Comparison of ENCODE assay signal across 1 cellular context in genomic region chr1:110339040-110339426, GRCh38.
TF ChIP-seq lines count a peak whose summit lies in the region.

A gene with protein sequence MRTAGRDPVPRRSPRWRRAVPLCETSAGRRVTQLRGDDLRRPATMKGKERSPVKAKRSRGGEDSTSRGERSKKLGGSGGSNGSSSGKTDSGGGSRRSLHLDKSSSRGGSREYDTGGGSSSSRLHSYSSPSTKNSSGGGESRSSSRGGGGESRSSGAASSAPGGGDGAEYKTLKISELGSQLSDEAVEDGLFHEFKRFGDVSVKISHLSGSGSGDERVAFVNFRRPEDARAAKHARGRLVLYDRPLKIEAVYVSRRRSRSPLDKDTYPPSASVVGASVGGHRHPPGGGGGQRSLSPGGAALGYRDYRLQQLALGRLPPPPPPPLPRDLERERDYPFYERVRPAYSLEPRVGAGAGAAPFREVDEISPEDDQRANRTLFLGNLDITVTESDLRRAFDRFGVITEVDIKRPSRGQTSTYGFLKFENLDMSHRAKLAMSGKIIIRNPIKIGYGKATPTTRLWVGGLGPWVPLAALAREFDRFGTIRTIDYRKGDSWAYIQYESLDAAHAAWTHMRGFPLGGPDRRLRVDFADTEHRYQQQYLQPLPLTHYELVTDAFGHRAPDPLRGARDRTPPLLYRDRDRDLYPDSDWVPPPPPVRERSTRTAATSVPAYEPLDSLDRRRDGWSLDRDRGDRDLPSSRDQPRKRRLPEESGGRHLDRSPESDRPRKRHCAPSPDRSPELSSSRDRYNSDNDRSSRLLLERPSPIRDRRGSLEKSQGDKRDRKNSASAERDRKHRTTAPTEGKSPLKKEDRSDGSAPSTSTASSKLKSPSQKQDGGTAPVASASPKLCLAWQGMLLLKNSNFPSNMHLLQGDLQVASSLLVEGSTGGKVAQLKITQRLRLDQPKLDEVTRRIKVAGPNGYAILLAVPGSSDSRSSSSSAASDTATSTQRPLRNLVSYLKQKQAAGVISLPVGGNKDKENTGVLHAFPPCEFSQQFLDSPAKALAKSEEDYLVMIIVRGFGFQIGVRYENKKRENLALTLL (plus strand): TSS chr1:110339377. CDS start chr1:110339406, 29 bp downstream.

TF ChIP-seq in HepG2, 621 proteins besides CTCF, POLR2A, EP300 and RAD21 (continued from another document):
- TF ChIP-seq, protein P1, sequence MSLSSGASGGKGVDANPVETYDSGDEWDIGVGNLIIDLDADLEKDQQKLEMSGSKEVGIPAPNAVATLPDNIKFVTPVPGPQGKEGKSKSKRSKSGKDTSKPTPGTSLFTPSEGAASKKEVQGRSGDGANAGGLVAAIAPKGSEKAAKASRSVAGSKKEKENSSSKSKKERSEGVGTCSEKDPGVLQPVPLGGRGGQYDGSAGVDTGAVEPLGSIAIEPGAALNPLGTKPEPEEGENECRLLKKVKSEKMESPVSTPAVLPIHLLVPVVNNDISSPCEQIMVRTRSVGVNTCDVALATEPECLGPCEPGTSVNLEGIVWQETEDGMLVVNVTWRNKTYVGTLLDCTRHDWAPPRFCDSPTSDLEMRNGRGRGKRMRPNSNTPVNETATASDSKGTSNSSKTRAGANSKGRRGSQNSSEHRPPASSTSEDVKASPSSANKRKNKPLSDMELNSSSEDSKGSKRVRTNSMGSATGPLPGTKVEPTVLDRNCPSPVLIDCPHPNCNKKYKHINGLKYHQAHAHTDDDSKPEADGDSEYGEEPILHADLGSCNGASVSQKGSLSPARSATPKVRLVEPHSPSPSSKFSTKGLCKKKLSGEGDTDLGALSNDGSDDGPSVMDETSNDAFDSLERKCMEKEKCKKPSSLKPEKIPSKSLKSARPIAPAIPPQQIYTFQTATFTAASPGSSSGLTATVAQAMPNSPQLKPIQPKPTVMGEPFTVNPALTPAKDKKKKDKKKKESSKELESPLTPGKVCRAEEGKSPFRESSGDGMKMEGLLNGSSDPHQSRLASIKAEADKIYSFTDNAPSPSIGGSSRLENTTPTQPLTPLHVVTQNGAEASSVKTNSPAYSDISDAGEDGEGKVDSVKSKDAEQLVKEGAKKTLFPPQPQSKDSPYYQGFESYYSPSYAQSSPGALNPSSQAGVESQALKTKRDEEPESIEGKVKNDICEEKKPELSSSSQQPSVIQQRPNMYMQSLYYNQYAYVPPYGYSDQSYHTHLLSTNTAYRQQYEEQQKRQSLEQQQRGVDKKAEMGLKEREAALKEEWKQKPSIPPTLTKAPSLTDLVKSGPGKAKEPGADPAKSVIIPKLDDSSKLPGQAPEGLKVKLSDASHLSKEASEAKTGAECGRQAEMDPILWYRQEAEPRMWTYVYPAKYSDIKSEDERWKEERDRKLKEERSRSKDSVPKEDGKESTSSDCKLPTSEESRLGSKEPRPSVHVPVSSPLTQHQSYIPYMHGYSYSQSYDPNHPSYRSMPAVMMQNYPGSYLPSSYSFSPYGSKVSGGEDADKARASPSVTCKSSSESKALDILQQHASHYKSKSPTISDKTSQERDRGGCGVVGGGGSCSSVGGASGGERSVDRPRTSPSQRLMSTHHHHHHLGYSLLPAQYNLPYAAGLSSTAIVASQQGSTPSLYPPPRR (CRISPR knock-in tag; IDR thresholded peaks at IDR 0.05; ENCODE audit: borderline replicate concordance) = no peak
- TF ChIP-seq ZBTB7B (CRISPR knock-in tag; IDR thresholded peaks at IDR 0.05) (no peak; the same call in 1 of the 2 replicates), KLF11 (CRISPR knock-in tag; IDR thresholded peaks at IDR 0.05) (no peak), RFXAP (CRISPR knock-in tag; IDR thresholded peaks at IDR 0.05; ENCODE audit: borderline replicate concordance) (peak; percentile 98), CREM (IDR thresholded peaks at IDR 0.05) (peak; percentile 71), CREM (CRISPR knock-in tag; IDR thresholded peaks at IDR 0.05) (no peak), ZNF607 (CRISPR knock-in tag; IDR thresholded peaks at IDR 0.05; ENCODE audit: borderline replicate concordance) (0 out of 2 replicates have a peak, but pooled peaks have one; percentile 2), ZBTB34 (CRISPR knock-in tag; IDR thresholded peaks at IDR 0.05) (no peak), NCOR1 (IDR thresholded peaks at IDR 0.05; ENCODE audit: borderline replicate concordance, low read length) (peak; percentile 53; the same call in 1 of the 2 replicates), ZBTB10 (CRISPR knock-in tag; IDR thresholded peaks at IDR 0.05; ENCODE audit: borderline replicate concordance) (no peak), PCBP2 (optimal IDR thresholded peaks at IDR 0.05; ENCODE audit: low read depth, low read length, poor library complexity, severe bottlenecking) (no peak), KDM2A (CRISPR knock-in tag; IDR thresholded peaks at IDR 0.05; ENCODE audit: borderline replicate concordance, low read depth) (peak; percentile 4; the same call in 1 of the 2 replicates), ZNF207 (IDR thresholded peaks at IDR 0.05; ENCODE audit: borderline replicate concordance) (peak; percentile 99; the same call in 1 of the 2 replicates), DR1 (CRISPR knock-in tag; IDR thresholded peaks at IDR 0.05) (peak; percentile 45; the same call in 1 of the 2 replicates), ZMYM4 (CRISPR knock-in tag; IDR thresholded peaks at IDR 0.05) (peak; percentile 70), MNT (IDR thresholded peaks at IDR 0.05) (0 out of 2 replicates have a peak, but pooled peaks have one; percentile 54), GTF2F1 (IDR thresholded peaks at IDR 0.05; ENCODE audit: low read length) (peak; percentile 96), POGZ (CRISPR knock-in tag; IDR thresholded peaks at IDR 0.05) (peak; percentile 40; the same call in 1 of the 2 replicates), CEBPZ (IDR thresholded peaks at IDR 0.05; ENCODE audit: low read length) (peak; percentile 74), EHMT2 (IDR thresholded peaks at IDR 0.05; ENCODE audit: borderline replicate concordance, low read depth, low read length) (no peak), MAFF (IDR thresholded peaks at IDR 0.05; ENCODE audit: low read depth, low read length) (no peak), ZFYVE20 (CRISPR knock-in tag; IDR thresholded peaks at IDR 0.05; ENCODE audit: borderline replicate concordance, low read depth) (no peak), U2AF1 (optimal IDR thresholded peaks at IDR 0.05; ENCODE audit: low read depth, low read length) (peak; percentile 10), SKI (IDR thresholded peaks at IDR 0.05; ENCODE audit: partially characterized antibody) (peak; percentile 5), NCOA1 (CRISPR knock-in tag; IDR thresholded peaks at IDR 0.05) (no peak), ZIK1 (CRISPR knock-in tag; IDR thresholded peaks at IDR 0.05; ENCODE audit: borderline replicate concordance, low read depth) (no peak)
- TF ChIP-seq, protein P2, sequence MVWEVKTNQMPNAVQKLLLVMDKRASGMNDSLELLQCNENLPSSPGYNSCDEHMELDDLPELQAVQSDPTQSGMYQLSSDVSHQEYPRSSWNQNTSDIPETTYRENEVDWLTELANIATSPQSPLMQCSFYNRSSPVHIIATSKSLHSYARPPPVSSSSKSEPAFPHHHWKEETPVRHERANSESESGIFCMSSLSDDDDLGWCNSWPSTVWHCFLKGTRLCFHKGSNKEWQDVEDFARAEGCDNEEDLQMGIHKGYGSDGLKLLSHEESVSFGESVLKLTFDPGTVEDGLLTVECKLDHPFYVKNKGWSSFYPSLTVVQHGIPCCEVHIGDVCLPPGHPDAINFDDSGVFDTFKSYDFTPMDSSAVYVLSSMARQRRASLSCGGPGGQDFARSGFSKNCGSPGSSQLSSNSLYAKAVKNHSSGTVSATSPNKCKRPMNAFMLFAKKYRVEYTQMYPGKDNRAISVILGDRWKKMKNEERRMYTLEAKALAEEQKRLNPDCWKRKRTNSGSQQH (CRISPR knock-in tag; IDR thresholded peaks at IDR 0.05; ENCODE audit: low read depth) = 0 out of 2 replicates have a peak, but pooled peaks have one; percentile 9
- TF ChIP-seq, protein P3, sequence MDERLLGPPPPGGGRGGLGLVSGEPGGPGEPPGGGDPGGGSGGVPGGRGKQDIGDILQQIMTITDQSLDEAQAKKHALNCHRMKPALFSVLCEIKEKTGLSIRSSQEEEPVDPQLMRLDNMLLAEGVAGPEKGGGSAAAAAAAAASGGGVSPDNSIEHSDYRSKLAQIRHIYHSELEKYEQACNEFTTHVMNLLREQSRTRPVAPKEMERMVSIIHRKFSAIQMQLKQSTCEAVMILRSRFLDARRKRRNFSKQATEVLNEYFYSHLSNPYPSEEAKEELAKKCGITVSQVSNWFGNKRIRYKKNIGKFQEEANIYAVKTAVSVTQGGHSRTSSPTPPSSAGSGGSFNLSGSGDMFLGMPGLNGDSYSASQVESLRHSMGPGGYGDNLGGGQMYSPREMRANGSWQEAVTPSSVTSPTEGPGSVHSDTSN (CRISPR knock-in tag; IDR thresholded peaks at IDR 0.05) = peak; percentile 87
